ENCODE assay signal across 1 cellular context in genomic region chr12:82687020-82687951, GRCh38.
TF ChIP-seq lines count a peak whose summit lies in the region.

No MANE protein-coding gene starts in this region.

TF ChIP-seq in GM12878, 131 proteins besides CTCF, POLR2A, EP300 and RAD21 (continued from another document):
- TF ChIP-seq E2F8 (IDR thresholded peaks at IDR 0.05; ENCODE audit: low read depth, partially characterized antibody) (no peak), BCL11A (IDR thresholded peaks at IDR 0.05; ENCODE audit: low read depth, low read length) (no peak), E4F1 (IDR thresholded peaks at IDR 0.05; ENCODE audit: borderline replicate concordance, partially characterized antibody) (no peak), LARP7 (IDR thresholded peaks at IDR 0.05) (peak; percentile 23; the same call in 1 of the 2 replicates), NR2F1 (conservative IDR thresholded peaks at IDR 0.05) (no peak), ZBTB40 (IDR thresholded peaks at IDR 0.05; ENCODE audit: borderline replicate concordance) (no peak), IRF4 (IDR thresholded peaks at IDR 0.05; ENCODE audit: low read depth, low read length) (no peak), CHD4 (IDR thresholded peaks at IDR 0.05) (no peak), ELK1 (IDR thresholded peaks at IDR 0.05; ENCODE audit: low read depth, low read length) (no peak), SPI1 (IDR thresholded peaks at IDR 0.05; ENCODE audit: borderline replicate concordance, insufficient read depth, low read depth, low read length) (no peak), NBN (IDR thresholded peaks at IDR 0.05) (peak; percentile 57), JUND (IDR thresholded peaks at IDR 0.05; ENCODE audit: low read depth, low read length) (no peak), SUZ12 (IDR thresholded peaks at IDR 0.05; ENCODE audit: unreplicated experiment) (no peak), E2F4 (IDR thresholded peaks at IDR 0.05; ENCODE audit: low read depth, low read length) (no peak), MXI1 (IDR thresholded peaks at IDR 0.05; ENCODE audit: low read depth, low read length) (0 out of 2 replicates have a peak, but pooled peaks have one; percentile 18), ETV6 (conservative IDR thresholded peaks at IDR 0.05 in 1 of 2, IDR thresholded peaks at IDR 0.05 in 1 of 2; ENCODE audit: borderline replicate concordance in 1 of 2, low read depth in 1 of 2) (no peak), CREB1 (IDR thresholded peaks at IDR 0.05; ENCODE audit: low read depth) (0 out of 2 replicates have a peak, but pooled peaks have one; percentile 17), CHD2 (IDR thresholded peaks at IDR 0.05; ENCODE audit: borderline replicate concordance, low read depth, low read length) (0 out of 2 replicates have a peak, but pooled peaks have one; percentile 22), ESRRA (IDR thresholded peaks at IDR 0.05; ENCODE audit: low read length) (no peak), CEBPZ (IDR thresholded peaks at IDR 0.05; ENCODE audit: low read depth, low read length) (no peak), MTA3 (IDR thresholded peaks at IDR 0.05; ENCODE audit: borderline replicate concordance, low read length) (no peak), TCF7 (IDR thresholded peaks at IDR 0.05; ENCODE audit: borderline replicate concordance) (no peak), ZNF687 (IDR thresholded peaks at IDR 0.05) (no peak)
